22 cellular contexts compared by ENCODE assay signal in genomic region chr1:232249834-232250233, GRCh38.
"Had no signal": no experiment of that assay in that cellular context is flagged by ENCODE, and none has a peak within 500 bp of the region (broad histone marks: within the 10 kb centered on the region; RNA-seq: fewer than 3 reads in every experiment).

No MANE protein-coding gene starts in this region.

- H3K4me3 ChIP-seq: adrenal gland, gastroesophageal sphincter, left lung, lung, right lobe of liver, skin epidermis, tibial nerve had no signal

- DNase-seq: activated CD4-positive, alpha-beta T cell treated with anti-CD3 and anti-CD28 coated beads for 1 hour; activated gamma-delta T cell treated with Interleukin-2 at 50 U/mL for 16 hours; activated T-cell treated with anti-CD3 and anti-CD28 coated beads, Interleukin-2, amount 50 U/mL, for 1 hour; adrenal gland; central memory CD4-positive, alpha-beta T cell; dermis blood vessel endothelial cell; effector CD8-positive, alpha-beta T cell; head of caudate nucleus; hypothalamus; left lung; midbrain; posterior cingulate gyrus; right lobe of liver; stimulated activated CD4-positive, alpha-beta T cell treated with anti-CD3 and anti-CD28 coated beads, Interleukin-2, amount 100 ng/mL, for 24 hours; stimulated activated naive CD8-positive, alpha-beta T cell treated with anti-CD3 and anti-CD28 coated beads, Interleukin-15, amount 100 ng/mL, for 72 hours had no signal

- H3K36me3 ChIP-seq: adrenal gland, gastroesophageal sphincter, left lung, right lobe of liver, tibial nerve had no signal

- H3K9me3 Mint-ChIP-seq: activated naive CD4-positive, alpha-beta T cell treated with anti-CD3 and anti-CD28 coated beads, Interleukin-2, amount 50 U/mL, for 24 hours; natural killer cell treated with Interleukin-12 subunit alpha and Interleukin-12 subunit beta and Interleukin-15 and Interleukin-18, amount 100 ng/mL, for 72 hours; stimulated activated effector memory CD8-positive, alpha-beta T cell treated with anti-CD3 and anti-CD28 coated beads, Interleukin-12 subunit alpha, Interleukin-12 subunit beta, amount 100 ng/mL, for 72 hours; stimulated activated naive CD8-positive, alpha-beta T cell treated with anti-CD3 and anti-CD28 coated beads, Interleukin-15, amount 100 ng/mL, for 72 hours had no signal

- H3K4me1 Mint-ChIP-seq: activated naive CD4-positive, alpha-beta T cell treated with anti-CD3 and anti-CD28 coated beads, Interleukin-2, amount 50 U/mL, for 24 hours had no signal

- H3K27ac Mint-ChIP-seq: activated naive CD4-positive, alpha-beta T cell treated with anti-CD3 and anti-CD28 coated beads, Interleukin-2, amount 50 U/mL, for 24 hours; natural killer cell treated with Interleukin-12 subunit alpha and Interleukin-12 subunit beta and Interleukin-15 and Interleukin-18, amount 100 ng/mL, for 72 hours; stimulated activated effector memory CD8-positive, alpha-beta T cell treated with anti-CD3 and anti-CD28 coated beads, Interleukin-12 subunit alpha, Interleukin-12 subunit beta, amount 100 ng/mL, for 72 hours; stimulated activated naive CD8-positive, alpha-beta T cell treated with anti-CD3 and anti-CD28 coated beads, Interleukin-15, amount 100 ng/mL, for 72 hours had no signal

- H3K4me3 Mint-ChIP-seq: activated naive CD4-positive, alpha-beta T cell treated with anti-CD3 and anti-CD28 coated beads, Interleukin-2, amount 50 U/mL, for 24 hours; natural killer cell treated with Interleukin-12 subunit alpha and Interleukin-12 subunit beta and Interleukin-15 and Interleukin-18, amount 100 ng/mL, for 72 hours; stimulated activated effector memory CD8-positive, alpha-beta T cell treated with anti-CD3 and anti-CD28 coated beads, Interleukin-12 subunit alpha, Interleukin-12 subunit beta, amount 100 ng/mL, for 72 hours; stimulated activated naive CD8-positive, alpha-beta T cell treated with anti-CD3 and anti-CD28 coated beads, Interleukin-15, amount 100 ng/mL, for 72 hours had no signal

- H3K4me1 ChIP-seq: adrenal gland, left lung, right lobe of liver, tibial nerve had no signal

- H3K27ac ChIP-seq: adrenal gland, gastroesophageal sphincter, left lung, right lobe of liver, skin epidermis, tibial nerve had no signal

- H3K27me3 ChIP-seq: adrenal gland, gastroesophageal sphincter, right lobe of liver, tibial nerve had no signal

- H3K9me3 ChIP-seq: adrenal gland, gastroesophageal sphincter, left lung, right lobe of liver, tibial nerve had no signal

- H3K36me3 Mint-ChIP-seq: activated naive CD4-positive, alpha-beta T cell treated with anti-CD3 and anti-CD28 coated beads, Interleukin-2, amount 50 U/mL, for 24 hours; natural killer cell treated with Interleukin-12 subunit alpha and Interleukin-12 subunit beta and Interleukin-15 and Interleukin-18, amount 100 ng/mL, for 72 hours; stimulated activated effector memory CD8-positive, alpha-beta T cell treated with anti-CD3 and anti-CD28 coated beads, Interleukin-12 subunit alpha, Interleukin-12 subunit beta, amount 100 ng/mL, for 72 hours had no signal

- ATAC-seq: gastroesophageal sphincter; left lung; natural killer cell treated with Interleukin-12 subunit alpha and Interleukin-12 subunit beta and Interleukin-15 and Interleukin-18, amount 100 ng/mL, for 72 hours; right lobe of liver; stimulated activated effector memory CD8-positive, alpha-beta T cell treated with anti-CD3 and anti-CD28 coated beads, Interleukin-12 subunit alpha, Interleukin-12 subunit beta, amount 100 ng/mL, for 72 hours; stimulated activated naive CD8-positive, alpha-beta T cell treated with anti-CD3 and anti-CD28 coated beads, Interleukin-15, amount 100 ng/mL, for 72 hours had no signal
